ENCODE assay signal across 2 cellular contexts in the genomic region with DNA sequence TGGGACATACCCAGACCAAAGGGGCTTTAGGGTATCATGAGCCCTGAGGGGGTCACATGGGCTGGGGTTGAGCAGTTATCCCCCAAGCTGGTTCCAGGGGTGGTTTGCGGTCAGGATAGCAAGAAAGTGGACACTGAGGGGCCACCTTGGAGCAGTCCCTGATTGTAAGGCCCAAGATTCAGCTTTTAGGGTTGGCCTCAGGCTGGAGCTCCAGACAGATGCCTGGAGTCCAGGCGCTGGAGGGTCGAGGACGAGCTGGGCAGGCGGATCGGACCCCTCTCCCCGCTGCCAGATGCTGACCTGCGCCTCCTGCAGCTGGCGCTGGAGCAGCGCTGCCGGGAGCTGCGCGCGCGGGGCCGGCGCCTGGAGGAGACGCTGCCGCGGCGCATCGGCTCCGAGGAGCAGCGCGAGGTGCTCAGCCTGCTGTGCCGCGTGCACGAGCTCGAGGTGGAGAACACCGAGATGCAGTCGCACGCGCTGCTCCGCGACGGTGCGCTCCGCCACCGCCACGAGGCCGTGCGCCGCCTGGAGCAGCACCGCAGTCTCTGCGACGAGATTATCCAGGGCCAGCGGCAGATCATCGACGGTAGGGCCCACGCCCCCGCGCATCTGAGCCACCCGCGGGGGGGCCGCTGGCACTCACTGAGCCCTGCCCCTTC.
TF ChIP-seq lines count a peak whose summit lies in the region.

No MANE protein-coding gene starts in this region.

TF ChIP-seq in A549, 52 proteins besides CTCF, POLR2A, EP300 and RAD21:
- TF ChIP-seq, protein P1, sequence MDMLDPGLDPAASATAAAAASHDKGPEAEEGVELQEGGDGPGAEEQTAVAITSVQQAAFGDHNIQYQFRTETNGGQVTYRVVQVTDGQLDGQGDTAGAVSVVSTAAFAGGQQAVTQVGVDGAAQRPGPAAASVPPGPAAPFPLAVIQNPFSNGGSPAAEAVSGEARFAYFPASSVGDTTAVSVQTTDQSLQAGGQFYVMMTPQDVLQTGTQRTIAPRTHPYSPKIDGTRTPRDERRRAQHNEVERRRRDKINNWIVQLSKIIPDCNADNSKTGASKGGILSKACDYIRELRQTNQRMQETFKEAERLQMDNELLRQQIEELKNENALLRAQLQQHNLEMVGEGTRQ (IDR thresholded peaks at IDR 0.05), result no peak
- TF ChIP-seq FOSB (CRISPR knock-in tag; IDR thresholded peaks at IDR 0.05), result no peak
- TF ChIP-seq HEYL (CRISPR knock-in tag; IDR thresholded peaks at IDR 0.05), result no peak
- no peak for TF ChIP-seq ELK1 (IDR thresholded peaks at IDR 0.05; ENCODE audit: low read depth, low read length)
- no peak for TF ChIP-seq MAZ (IDR thresholded peaks at IDR 0.05; ENCODE audit: borderline replicate concordance, low read depth, low read length)
- TF ChIP-seq NFE2L2 (conservative IDR thresholded peaks at IDR 0.05; ENCODE audit: low read length), result no peak
- TF ChIP-seq CEBPB (IDR thresholded peaks at IDR 0.05), result no peak
- no peak for TF ChIP-seq RNF2 (IDR thresholded peaks at IDR 0.05; ENCODE audit: borderline replicate concordance, low read depth)
- peak; percentile 84 for TF ChIP-seq MAX (IDR thresholded peaks at IDR 0.05)
- TF ChIP-seq E2F6 (IDR thresholded peaks at IDR 0.05; ENCODE audit: borderline replicate concordance, low read depth), result peak; percentile 82
- no peak for TF ChIP-seq HOXB13 (CRISPR knock-in tag; IDR thresholded peaks at IDR 0.05; ENCODE audit: low read depth)
- peak; percentile 71; the same call in 1 of the 2 replicates for TF ChIP-seq HDAC2 (IDR thresholded peaks at IDR 0.05)
- no peak for TF ChIP-seq ESRRA (IDR thresholded peaks at IDR 0.05; ENCODE audit: borderline replicate concordance, low read length)
- no peak for TF ChIP-seq CHD2 (IDR thresholded peaks at IDR 0.05; ENCODE audit: low read length, partially characterized antibody)
- TF ChIP-seq BHLHE40 (IDR thresholded peaks at IDR 0.05; ENCODE audit: low read depth, low read length), result no peak
- no peak for TF ChIP-seq CBX2 (IDR thresholded peaks at IDR 0.05; ENCODE audit: borderline replicate concordance, low read depth)

TF ChIP-seq in GM23338, 12 proteins besides CTCF, POLR2A, EP300 and RAD21:
- TF ChIP-seq NANOG (IDR thresholded peaks at IDR 0.05; ENCODE audit: borderline replicate concordance) (no peak), REST (IDR thresholded peaks at IDR 0.05; ENCODE audit: unreplicated experiment) (no peak), CREB1 (CRISPR knock-in tag; IDR thresholded peaks at IDR 0.05; ENCODE audit: low read depth) (peak; percentile 50; the same call in 1 of the 2 replicates), STAT1 (IDR thresholded peaks at IDR 0.05; ENCODE audit: unreplicated experiment) (no peak)
